ENCODE assay signal across 9 cellular contexts in genomic region chr20:49615051-49615400, GRCh38. TPM values are rescaled to one million over a fixed set of nuclear protein-coding genes. Genes with fewer than 3 reads are reported as not detected.
DNase-seq lines count a peak whose midpoint lies in the region; ATAC-seq, FAIRE-seq and TF ChIP-seq lines count a peak whose summit lies in the region.
"Not testable (repeated sequence)": the region's sequence is repeated elsewhere in the genome, so short reads cannot be mapped to it uniquely, and the experiment has no call there.
"Had no signal": no experiment of that assay in that cellular context is flagged by ENCODE, and none has a peak within 500 bp of the region (broad histone marks: within the 10 kb centered on the region; RNA-seq: fewer than 3 reads in every experiment).

No MANE protein-coding gene starts in this region.

- DNase-seq in A549 (ENCODE audit: low read depth in 1 of 2, low spot score in 1 of 2); HCT116 (ENCODE audit: low read depth, low spot score); RWPE1 (ENCODE audit: low spot score); esophagus squamous epithelium (lab: John Stamatoyannopoulos, UW); left ventricle myocardium inferior; right lobe of liver: not testable (repeated sequence)
- DNase-seq in psoas muscle: peak in 1 of 2 donors; percentile 23
- DNase-seq in spleen: peak; percentile 16

- H3K9ac ChIP-seq in HCT116 (ENCODE audit: low read length): not testable (repeated sequence)

- H3K36me3 ChIP-seq in HCT116 (ENCODE audit: control insufficient read depth in 1 of 2, insufficient read depth in 2 of 2, low read length in 2 of 2); esophagus squamous epithelium; left ventricle myocardium inferior; right lobe of liver; psoas muscle (ENCODE audit: insufficient read depth in 1 of 2, low read depth in 1 of 2); spleen: not testable (repeated sequence)

- H3K4me3 ChIP-seq in A549; HCT116 (replicated peaks in 1 of 2; ENCODE audit: low read depth in 1 of 2, low read length in 2 of 2); esophagus squamous epithelium; left ventricle myocardium inferior; right lobe of liver; psoas muscle; spleen: not testable (repeated sequence)

- H3K27ac ChIP-seq in A549: peak overlapping the region; percentile 88
- not testable (repeated sequence) for H3K27ac ChIP-seq in HCT116 (ENCODE audit: low read depth, low read length)
- peak overlapping the region; percentile 50 for H3K27ac ChIP-seq in RWPE1
- H3K27ac ChIP-seq in esophagus squamous epithelium: peak overlapping the region in 3 of 4 donors; percentile 39 to 85 (median 76)
- peak overlapping the region; percentile 81 for H3K27ac ChIP-seq in left ventricle myocardium inferior (replicated peaks)
- peak overlapping the region; percentile 10 to 28 (median 16) for H3K27ac ChIP-seq in right lobe of liver
- peak overlapping the region; percentile 72 for H3K27ac ChIP-seq in psoas muscle
- H3K27ac ChIP-seq in spleen: peak overlapping the region in 1 of 8 donors; percentile 45

- H3K4me1 ChIP-seq in A549 (peaks cover 36% of the 10 kb centered on the region), HCT116 (ENCODE audit: control insufficient read depth in 1 of 2, insufficient read depth in 2 of 2, low read length in 2 of 2) (peaks cover 6 to 22% of the 10 kb centered on the region in 2 experiments; a peak in 3 of 4 replicates), esophagus squamous epithelium (peaks cover 3 to 44% (median 18%) of the 10 kb centered on the region in 3 donors), left ventricle myocardium inferior (peaks cover 29% of the 10 kb centered on the region), right lobe of liver (peaks cover 0 to 32% (median 7%) of the 10 kb centered on the region in 4 donors), psoas muscle (peaks cover 16% of the 10 kb centered on the region), spleen (peaks cover 9 to 47% (median 14%) of the 10 kb centered on the region in 6 donors)

- FAIRE-seq in A549 (lab: Jason Lieb, UNC): not testable (repeated sequence)

- TF ChIP-seq EP300 in A549 (IDR thresholded peaks at IDR 0.05): not testable (repeated sequence)

- CTCF ChIA-PET in A549 (lab: Yijun Ruan, JAX): interaction anchor here (0.6 to 12.7 kb wide), 9 partner anchors 10 to 282 kb away, joined by 3 to 546 read pairs (median 4); no protein-coding TSS in a partner anchor
- CTCF ChIA-PET in HCT116 (lab: Charles Lee): interaction anchor here (1.3 kb wide), 1 partner anchor 274 kb away, joined by 4 read pairs; no protein-coding TSS in a partner anchor
- CTCF ChIA-PET in RWPE1 (lab: Yijun Ruan, JAX): interaction anchor here (0.6 to 2.1 kb wide), 4 partner anchors 34 to 274 kb away, joined by 4 to 11 read pairs (median 8); no protein-coding TSS in a partner anchor

- not testable (repeated sequence) for H3K9me3 ChIP-seq in A549; HCT116 (ENCODE audit: control insufficient read depth in 1 of 2, insufficient read depth in 1 of 2, low read depth in 1 of 2, low read length in 2 of 2); esophagus squamous epithelium; left ventricle myocardium inferior (replicated peaks); right lobe of liver; psoas muscle; spleen

- intact Hi-C loops in HCT116 (cut with micrococcal nuclease); esophagus squamous epithelium (cut with DNase I); spleen (cut with DNase I; ENCODE audit: low total_unique reads): not testable (repeated sequence)
- intact Hi-C loops in left ventricle myocardium inferior (cut with micrococcal nuclease): loop anchor here (10.0 kb wide), 1 partner anchor 310 kb away; no protein-coding TSS in a partner anchor
- intact Hi-C loops in right lobe of liver (cut with DNase I): loop anchor here (10.0 kb wide), 3 partner anchors 70 to 230 kb away; no protein-coding TSS in a partner anchor
- intact Hi-C loops in psoas muscle (cut with DNase I): loop anchor here in 1 of 2 donors (5.0 kb wide), 1 partner anchor 157 kb away; no protein-coding TSS in a partner anchor

- not testable (repeated sequence) for H3K79me2 ChIP-seq in HCT116 (ENCODE audit: insufficient read depth, low read length)

- not testable (repeated sequence) for H3K9me2 ChIP-seq in HCT116 (ENCODE audit: insufficient read depth)

- not testable (repeated sequence) for H2AFZ ChIP-seq in HCT116 (ENCODE audit: low read depth, low read length, poor library complexity, severe bottlenecking)

- H4K20me1 ChIP-seq in HCT116 (ENCODE audit: insufficient read depth): not testable (repeated sequence)

- TF ChIP-seq RAD21 in A549 (conservative IDR thresholded peaks at IDR 0.05 in 1 of 2, IDR thresholded peaks at IDR 0.05 in 1 of 2); HCT116 (IDR thresholded peaks at IDR 0.05; ENCODE audit: low read depth): not testable (repeated sequence)

- 95% methylated on average over 8 of the region's 8 CpGs for WGBS in A549 (ENCODE audit: missing lambda C conversion rate)
- 87 to 96% methylated on average over 8 of the region's 8 CpGs for WGBS in esophagus squamous epithelium, 2 donors
- WGBS in right lobe of liver (ENCODE audit: insufficient coverage, low coverage, low lambda C conversion rate, missing lambda C conversion rate): no CpG with 5 or more reads among the region's 8 CpGs
- WGBS in psoas muscle, 3 donors: 88 to 90% (median 89%) methylated on average over 7 to 8 of the region's 8 CpGs
- WGBS in spleen, 5 donors: 94 to 100% (median 95%) methylated on average over 7 to 8 of the region's 8 CpGs

- RAD21 ChIA-PET in HCT116 (lab: Charles Lee; ENCODE audit: low non-redundant PET in 1 of 2, low total read pairs in 2 of 2, uncharacterized antibody in 2 of 2, unreplicated experiment in 2 of 2): not testable (repeated sequence)

- TF ChIP-seq POLR2A in A549 (IDR thresholded peaks at IDR 0.05; ENCODE audit: low read length); HCT116 (IDR thresholded peaks at IDR 0.05; ENCODE audit: borderline replicate concordance, extremely low read depth, insufficient read depth, insufficient read length); esophagus squamous epithelium (IDR thresholded peaks at IDR 0.05); right lobe of liver (IDR thresholded peaks at IDR 0.05); spleen (IDR thresholded peaks at IDR 0.05): not testable (repeated sequence)

- not testable (repeated sequence) for BruUV-seq in HCT116 (replicated peaks; lab: Mats Ljungman, UMichigan)

- peak overlapping the region; percentile 72 for H3K4me2 ChIP-seq in A549
- 0 out of 2 replicates have a peak overlapping the region, but pooled peaks have one; percentile 15 for H3K4me2 ChIP-seq in HCT116 (ENCODE audit: low read length)

- not testable (repeated sequence) for ATAC-seq in A549, HCT116, right lobe of liver, psoas muscle

- H3K27me3 ChIP-seq in HCT116 (ENCODE audit: insufficient read depth, low read length); esophagus squamous epithelium; left ventricle myocardium inferior (ENCODE audit: low read depth); right lobe of liver; psoas muscle (ENCODE audit: insufficient read depth in 3 of 3, low read length in 2 of 3); spleen (replicated peaks in 1 of 7): not testable (repeated sequence)

- POLR2A ChIA-PET in A549 (lab: Yijun Ruan, JAX): interaction anchor here (0.7 kb wide), 1 partner anchor 198 kb away, joined by 3 read pairs; the partner anchor contains the start of gene SLC9A8
- POLR2A ChIA-PET in HCT116 (lab: Charles Lee); RWPE1 (lab: Yijun Ruan, JAX; ENCODE audit: low non-redundant PET): not testable (repeated sequence)

- TF ChIP-seq CTCF in A549 (IDR thresholded peaks at IDR 0.05); HCT116 (IDR thresholded peaks at IDR 0.05 in 2 of 3, conservative IDR thresholded peaks at IDR 0.05 in 1 of 3; ENCODE audit: borderline replicate concordance in 1 of 3, insufficient read depth in 1 of 3, low read depth in 2 of 3, low read length in 2 of 3); RWPE1 (conservative IDR thresholded peaks at IDR 0.05; ENCODE audit: low read depth); esophagus squamous epithelium (IDR thresholded peaks at IDR 0.05); left ventricle myocardium inferior (IDR thresholded peaks at IDR 0.05; ENCODE audit: borderline replicate concordance); right lobe of liver (IDR thresholded peaks at IDR 0.05); psoas muscle (IDR thresholded peaks at IDR 0.05); spleen (IDR thresholded peaks at IDR 0.05 in 8 of 11, conservative IDR thresholded peaks at IDR 0.05 in 3 of 11): not testable (repeated sequence)

RNA-seq across cellular contexts. Expression of gene PTGIS, which starts 47.1 kb away (rescaled TPM):
- polyA plus RNA-seq in A549 (2011; rRNA removed) (0.03 and 0.07 TPM in 2 replicates), A549 (2017; fragmentation: RNase III; extraction: RNeasy Plus Mini Kit Qiagen cat#74134 plus additional on column Dnase treatment) (0.04 to 0.05 TPM (median 0.04 TPM) in 3 replicates), psoas muscle (1 to 10 TPM; 2.7 to 4.1 (median 3.6) TPM), spleen (1 to 10 TPM in 1 of 3 donors, under 1 TPM in 2; 0.15 to 1.5 (median 0.86) TPM)
- polyA plus RNA-seq in A549 (2012; cell fraction: cytosol; rRNA removed): 0.01 and 0.05 TPM in 2 replicates
- 0.01 and 0.11 TPM in 2 replicates for polyA plus RNA-seq in A549 (2012; cell fraction: nucleus; rRNA removed)
- 0.04 and 0.24 TPM in 2 replicates for polyA minus RNA-seq in A549 (2011; rRNA and poly(A)+ RNA removed)
- total RNA-seq in HCT116 (2021; ENCODE audit: unreplicated experiment) (0.25 TPM), esophagus squamous epithelium (10 to 100 TPM in 2 of 4 donors, 1 to 10 TPM in 2; 1.6 to 34.1 (median 8.6) TPM), left ventricle myocardium inferior (26.3 TPM), right lobe of liver (10 to 100 TPM in 5 of 6 experiments, 1 to 10 TPM in 1; 9.0 to 30.5 (median 13.7) TPM), psoas muscle (10 to 100 TPM in 2 of 4 donors, 1 to 10 TPM in 2; 8.0 to 26.5 (median 13.3) TPM), spleen (1 to 10 TPM in 3 of 7 donors, under 1 TPM in 4; 0.34 to 1.6 (median 0.98) TPM)
- not detected in 2 replicates for polyA plus RNA-seq in HCT116 (2012)
- total RNA-seq: CD4-positive, alpha-beta memory T cell had no signal
- polyA plus RNA-seq: CD4-positive, alpha-beta memory T cell had no signal
